In the genomic region with DNA sequence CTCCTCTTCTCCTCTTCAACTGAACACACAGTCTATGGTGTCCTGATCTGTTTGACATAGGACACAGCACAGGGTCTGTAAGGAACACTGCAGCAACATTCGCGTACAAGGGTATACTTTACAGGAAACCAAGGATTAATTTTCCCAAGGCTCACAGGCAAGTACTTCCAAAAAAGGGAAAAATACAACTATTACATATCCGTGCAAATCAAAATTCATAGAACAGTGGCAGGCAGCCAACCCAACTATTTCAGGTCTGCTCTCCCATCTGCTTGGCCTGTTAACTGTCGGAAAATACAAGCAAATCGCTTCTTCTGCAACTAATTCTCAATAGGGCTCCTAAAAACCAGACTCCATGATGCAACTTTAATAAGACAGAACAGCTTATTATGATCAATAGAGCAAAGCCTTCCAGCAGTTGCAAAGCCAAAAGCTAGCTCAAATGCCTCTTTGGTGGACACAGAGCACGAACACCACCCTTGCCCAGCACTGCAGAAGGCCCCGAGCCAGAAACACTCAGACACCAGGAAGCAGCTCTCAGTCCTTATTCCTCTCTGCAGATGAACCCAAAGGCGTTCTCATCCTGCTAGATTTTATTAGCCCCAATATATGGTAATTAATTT, we compare ENCODE assay signal across 11 cellular contexts.
A peak's percentile ranks its signal among the peaks of the same experiment; 100 is the strongest.
DNase-seq lines count a peak whose midpoint lies in the region; ATAC-seq, FAIRE-seq and TF ChIP-seq lines count a peak whose summit lies in the region.
"Had no signal": no experiment of that assay in that cellular context is flagged by ENCODE, and none has a peak within 500 bp of the region (broad histone marks: within the 10 kb centered on the region; RNA-seq: fewer than 3 reads in every experiment).

No MANE protein-coding gene starts in this region.

- H3K36me3 Mint-ChIP-seq in brain (peaks cover 33% of the 10 kb centered on the region), HFFc6 (ENCODE audit: low read depth) (no peaks in the 10 kb centered on the region)
- H3K36me3 Mint-ChIP-seq: stimulated activated effector memory CD8-positive, alpha-beta T cell treated with anti-CD3 and anti-CD28 coated beads, Interleukin-12 subunit alpha, Interleukin-12 subunit beta, amount 100 ng/mL, for 72 hours; T-cell had no signal

- H3K9me3 ChIP-seq in MG63 = no peaks in the 10 kb centered on the region
- no peaks in the 10 kb centered on the region for H3K9me3 ChIP-seq in skeletal muscle satellite cell (replicated peaks; ENCODE audit: low read length)

- ATAC-seq in GM19467 (IDR thresholded peaks at IDR 0.05; ENCODE audit: unreplicated experiment) = no peak
- ATAC-seq: stimulated activated effector memory CD8-positive, alpha-beta T cell treated with anti-CD3 and anti-CD28 coated beads, Interleukin-12 subunit alpha, Interleukin-12 subunit beta, amount 100 ng/mL, for 72 hours; T-cell had no signal

- H3K27me3 Mint-ChIP-seq in brain (peaks cover 3% of the 10 kb centered on the region), HFFc6 (ENCODE audit: insufficient read depth) (peaks cover 3% of the 10 kb centered on the region; the same call in 1 of the 2 replicates)

- H3K36me3 ChIP-seq in MG63 = no peaks in the 10 kb centered on the region
- H3K36me3 ChIP-seq in skeletal muscle satellite cell (ENCODE audit: insufficient read depth, low read length) = no peaks in the 10 kb centered on the region

- H3K9ac ChIP-seq in skeletal muscle satellite cell (ENCODE audit: low read depth, low read length) = peak overlapping the region; percentile 10

- no peaks in the 10 kb centered on the region for H3K27me3 ChIP-seq in MG63
- no peaks in the 10 kb centered on the region for H3K27me3 ChIP-seq in skeletal muscle satellite cell (ENCODE audit: control insufficient read depth, insufficient read depth, low read length)

- peak; percentile 88 for DNase-seq in MG63
- DNase-seq in HFFc6 = no peak
- no peak for DNase-seq in NCI-H2227 treated with DMSO at 0.1 percent for 48 hours (lab: John Stamatoyannopoulos, UW)
- DNase-seq in AML-193 (lab: John Stamatoyannopoulos, UW) = no peak
- DNase-seq: COR-L47, T-cell had no signal

- peak overlapping the region; percentile 66 for H3K4me2 ChIP-seq in skeletal muscle satellite cell (ENCODE audit: low read length)

- H3K4me1 ChIP-seq in skeletal muscle satellite cell (ENCODE audit: control insufficient read depth, insufficient read depth, low read length) = peaks cover 28% of the 10 kb centered on the region

- H3K4me3 ChIP-seq in MG63 = no peak overlapping the region
- no peak overlapping the region for H3K4me3 ChIP-seq in skeletal muscle satellite cell (ENCODE audit: low read length)

- peak overlapping the region; percentile 64 to 79 (median 78) for H3K4me3 Mint-ChIP-seq in brain
- H3K4me3 Mint-ChIP-seq in HFFc6 = no peak overlapping the region
- H3K4me3 Mint-ChIP-seq: stimulated activated effector memory CD8-positive, alpha-beta T cell treated with anti-CD3 and anti-CD28 coated beads, Interleukin-12 subunit alpha, Interleukin-12 subunit beta, amount 100 ng/mL, for 72 hours; T-cell had no signal

- H3K4me1 Mint-ChIP-seq in brain = peaks cover 85% of the 10 kb centered on the region
- peaks cover 26% of the 10 kb centered on the region for H3K4me1 Mint-ChIP-seq in HFFc6 (ENCODE audit: low read depth)
- H3K4me1 Mint-ChIP-seq: stimulated activated effector memory CD8-positive, alpha-beta T cell treated with anti-CD3 and anti-CD28 coated beads, Interleukin-12 subunit alpha, Interleukin-12 subunit beta, amount 100 ng/mL, for 72 hours; T-cell had no signal

- TF ChIP-seq CTCF in brain (conservative IDR thresholded peaks at IDR 0.05) (no peak), HFFc6 (IDR thresholded peaks at IDR 0.05) (no peak)

- peak; percentile 53 for FAIRE-seq in islet of Langerhans (lab: Jason Lieb, UNC)

- H3K27ac Mint-ChIP-seq in brain (peak overlapping the region; percentile 74 to 99 (median 94)), HFFc6 (no peak overlapping the region)
- H3K27ac Mint-ChIP-seq: stimulated activated effector memory CD8-positive, alpha-beta T cell treated with anti-CD3 and anti-CD28 coated beads, Interleukin-12 subunit alpha, Interleukin-12 subunit beta, amount 100 ng/mL, for 72 hours; T-cell had no signal

- H3K9me3 Mint-ChIP-seq in brain (no peaks in the 10 kb centered on the region), HFFc6 (no peaks in the 10 kb centered on the region)
- H3K9me3 Mint-ChIP-seq: T-cell had no signal
